Comparison of ENCODE assay signal across 23 cellular contexts in the genomic region with DNA sequence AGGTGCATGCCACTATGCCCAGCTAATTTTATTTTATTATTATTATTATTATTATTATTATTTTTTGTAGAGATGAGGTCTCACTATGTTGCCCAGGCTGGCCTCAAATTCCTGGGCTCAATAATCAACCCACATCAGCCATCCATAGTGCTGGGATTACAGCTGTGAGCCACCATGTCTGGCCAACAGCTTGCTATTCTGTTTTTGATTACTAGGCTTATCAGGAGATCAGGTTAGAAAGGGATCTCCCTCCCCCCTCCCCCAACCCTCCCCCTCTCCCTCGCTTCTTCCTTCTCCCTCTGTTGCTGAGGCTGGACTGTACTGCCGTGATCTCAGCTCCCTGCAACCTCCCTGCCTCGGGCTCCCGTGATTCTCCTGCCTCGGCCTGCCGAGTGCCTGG.
"Had no signal": no experiment of that assay in that cellular context is flagged by ENCODE, and none has a peak within 500 bp of the region (broad histone marks: within the 10 kb centered on the region; RNA-seq: fewer than 3 reads in every experiment).

No MANE protein-coding gene starts in this region.

- H3K36me3 ChIP-seq: upper lobe of right lung had no signal

- H3K4me1 Mint-ChIP-seq: nephron had no signal

- DNase-seq: activated B cell treated with CpG ODN at 0.5 μM for 24 hours; activated CD4-positive, alpha-beta T cell treated with anti-CD3 and anti-CD28 coated beads, Interleukin-2, amount 50 U/mL, for 1 hour; activated CD8-positive, alpha-beta T cell treated with anti-CD3 and anti-CD28 coated beads for 36 hours; activated naive CD4-positive, alpha-beta T cell treated with Interleukin-2 at 50 U/mL for 16 hours; activated T-cell treated with anti-CD3 and anti-CD28 coated beads for 4 hours; activated T-cell treated with anti-CD3 and anti-CD28 coated beads, Interleukin-2, amount 50 U/mL, for 72 hours; anterior cingulate cortex; cerebellar nuclear complex; foreskin fibroblast; hippocampal formation; left lung; stimulated activated CD4-positive, alpha-beta T cell treated with anti-CD3 and anti-CD28 coated beads, Interleukin-1b, Interleukin-23, amount 100 ng/mL, for 48 hours; stimulated activated CD4-positive, alpha-beta T cell treated with anti-CD3 and anti-CD28 coated beads, Interleukin-4, amount 100 ng/mL, for 4 hours; stimulated activated naive B cell treated with anti-CD40 and anti-IgM and Interleukin-4, amounts not matched to agents 10 μg/mL and 1 μg/mL and 100 μg/mL, for 72 hours; T-helper 2 cell; thyroid gland; upper lobe of right lung had no signal

- H3K27me3 Mint-ChIP-seq: activated B cell treated with CpG ODN at 0.5 μM for 24 hours; activated CD8-positive, alpha-beta T cell treated with anti-CD3 and anti-CD28 coated beads for 36 hours; activated naive CD8-positive, alpha-beta T cell; progenitor cell of endocrine pancreas; stimulated activated naive B cell treated with anti-CD40 and anti-IgM and Interleukin-4, amounts not matched to agents 10 μg/mL and 1 μg/mL and 100 μg/mL, for 72 hours had no signal

- H3K27ac Mint-ChIP-seq: activated B cell treated with CpG ODN at 0.5 μM for 24 hours; activated CD8-positive, alpha-beta T cell treated with anti-CD3 and anti-CD28 coated beads for 36 hours; activated naive CD8-positive, alpha-beta T cell; activated T-cell treated with anti-CD3 and anti-CD28 coated beads, Interleukin-2, amount 50 U/mL, for 72 hours; nephron; progenitor cell of endocrine pancreas; stimulated activated naive B cell treated with anti-CD40 and anti-IgM and Interleukin-4, amounts not matched to agents 10 μg/mL and 1 μg/mL and 100 μg/mL, for 72 hours had no signal

- H3K4me3 Mint-ChIP-seq: activated B cell treated with CpG ODN at 0.5 μM for 24 hours; activated CD8-positive, alpha-beta T cell treated with anti-CD3 and anti-CD28 coated beads for 36 hours; activated naive CD8-positive, alpha-beta T cell; activated T-cell treated with anti-CD3 and anti-CD28 coated beads, Interleukin-2, amount 50 U/mL, for 72 hours; nephron; stimulated activated naive B cell treated with anti-CD40 and anti-IgM and Interleukin-4, amounts not matched to agents 10 μg/mL and 1 μg/mL and 100 μg/mL, for 72 hours had no signal

- ATAC-seq: activated CD8-positive, alpha-beta T cell treated with anti-CD3 and anti-CD28 coated beads for 36 hours; activated T-cell treated with anti-CD3 and anti-CD28 coated beads, Interleukin-2, amount 50 U/mL, for 72 hours; left lung; stimulated activated naive B cell treated with anti-CD40 and anti-IgM and Interleukin-4, amounts not matched to agents 10 μg/mL and 1 μg/mL and 100 μg/mL, for 72 hours; upper lobe of right lung had no signal

- H3K27ac ChIP-seq: left lung, SK-N-MC, stomach, thyroid gland, upper lobe of right lung had no signal

- H3K9me3 Mint-ChIP-seq: activated B cell treated with CpG ODN at 0.5 μM for 24 hours; activated CD8-positive, alpha-beta T cell treated with anti-CD3 and anti-CD28 coated beads for 36 hours; activated T-cell treated with anti-CD3 and anti-CD28 coated beads, Interleukin-2, amount 50 U/mL, for 72 hours; stimulated activated naive B cell treated with anti-CD40 and anti-IgM and Interleukin-4, amounts not matched to agents 10 μg/mL and 1 μg/mL and 100 μg/mL, for 72 hours had no signal

- H3K9me3 ChIP-seq: left lung, stomach, thyroid gland, upper lobe of right lung had no signal

- H3K4me3 ChIP-seq: left lung, SK-N-MC, smooth muscle cell, stomach, thyroid gland, upper lobe of right lung had no signal

- H3K4me1 ChIP-seq: left lung had no signal

- H3K27me3 ChIP-seq: left lung, stomach, thyroid gland, upper lobe of right lung had no signal
